Comparison of ENCODE assay signal across 1 cellular context in the genomic region with DNA sequence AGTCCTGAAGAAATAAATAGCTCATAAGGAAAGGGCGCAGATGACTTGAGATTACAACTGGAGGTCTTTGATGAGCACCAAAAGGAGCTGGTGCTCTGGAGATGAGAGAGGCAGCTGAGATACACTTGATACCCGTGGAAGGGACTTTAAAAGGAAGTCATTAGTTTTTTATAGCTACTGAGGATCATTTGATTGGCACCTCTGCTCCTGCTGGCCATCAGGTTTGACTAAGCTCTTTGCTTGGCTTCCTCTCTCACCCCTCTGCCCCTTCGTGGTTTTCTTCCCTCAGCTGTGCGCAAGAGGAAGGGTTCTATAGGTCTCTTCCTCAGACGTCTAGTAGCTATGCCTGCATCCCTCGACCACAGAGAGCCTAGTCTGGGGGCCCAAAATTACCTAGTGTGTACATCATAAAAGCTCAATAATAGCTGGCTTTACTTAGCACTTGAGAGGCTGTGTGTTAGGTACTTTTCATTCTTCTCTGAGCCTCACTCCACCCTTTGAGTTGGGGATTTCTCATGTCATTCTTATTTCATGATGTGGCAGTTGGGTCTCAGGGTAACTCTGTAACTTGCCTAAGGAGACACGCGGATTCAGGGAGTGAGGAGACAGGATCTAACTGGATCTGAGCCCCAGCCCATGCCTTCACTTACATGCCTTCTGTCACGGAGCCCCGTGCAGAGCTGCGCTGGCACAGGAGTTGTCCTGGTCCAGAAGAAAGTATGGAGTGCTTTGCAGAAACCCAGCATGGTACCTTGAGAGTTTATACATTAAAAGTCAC.
TF ChIP-seq lines count a peak whose summit lies in the region.

No MANE protein-coding gene starts in this region.

TF ChIP-seq in SK-N-SH, 30 proteins besides CTCF, POLR2A, EP300 and RAD21:
- TF ChIP-seq, protein P1, sequence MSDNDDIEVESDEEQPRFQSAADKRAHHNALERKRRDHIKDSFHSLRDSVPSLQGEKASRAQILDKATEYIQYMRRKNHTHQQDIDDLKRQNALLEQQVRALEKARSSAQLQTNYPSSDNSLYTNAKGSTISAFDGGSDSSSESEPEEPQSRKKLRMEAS (IDR thresholded peaks at IDR 0.05; ENCODE audit: low read depth) = no peak
- TF ChIP-seq, protein P2, sequence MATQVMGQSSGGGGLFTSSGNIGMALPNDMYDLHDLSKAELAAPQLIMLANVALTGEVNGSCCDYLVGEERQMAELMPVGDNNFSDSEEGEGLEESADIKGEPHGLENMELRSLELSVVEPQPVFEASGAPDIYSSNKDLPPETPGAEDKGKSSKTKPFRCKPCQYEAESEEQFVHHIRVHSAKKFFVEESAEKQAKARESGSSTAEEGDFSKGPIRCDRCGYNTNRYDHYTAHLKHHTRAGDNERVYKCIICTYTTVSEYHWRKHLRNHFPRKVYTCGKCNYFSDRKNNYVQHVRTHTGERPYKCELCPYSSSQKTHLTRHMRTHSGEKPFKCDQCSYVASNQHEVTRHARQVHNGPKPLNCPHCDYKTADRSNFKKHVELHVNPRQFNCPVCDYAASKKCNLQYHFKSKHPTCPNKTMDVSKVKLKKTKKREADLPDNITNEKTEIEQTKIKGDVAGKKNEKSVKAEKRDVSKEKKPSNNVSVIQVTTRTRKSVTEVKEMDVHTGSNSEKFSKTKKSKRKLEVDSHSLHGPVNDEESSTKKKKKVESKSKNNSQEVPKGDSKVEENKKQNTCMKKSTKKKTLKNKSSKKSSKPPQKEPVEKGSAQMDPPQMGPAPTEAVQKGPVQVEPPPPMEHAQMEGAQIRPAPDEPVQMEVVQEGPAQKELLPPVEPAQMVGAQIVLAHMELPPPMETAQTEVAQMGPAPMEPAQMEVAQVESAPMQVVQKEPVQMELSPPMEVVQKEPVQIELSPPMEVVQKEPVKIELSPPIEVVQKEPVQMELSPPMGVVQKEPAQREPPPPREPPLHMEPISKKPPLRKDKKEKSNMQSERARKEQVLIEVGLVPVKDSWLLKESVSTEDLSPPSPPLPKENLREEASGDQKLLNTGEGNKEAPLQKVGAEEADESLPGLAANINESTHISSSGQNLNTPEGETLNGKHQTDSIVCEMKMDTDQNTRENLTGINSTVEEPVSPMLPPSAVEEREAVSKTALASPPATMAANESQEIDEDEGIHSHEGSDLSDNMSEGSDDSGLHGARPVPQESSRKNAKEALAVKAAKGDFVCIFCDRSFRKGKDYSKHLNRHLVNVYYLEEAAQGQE (IDR thresholded peaks at IDR 0.05; ENCODE audit: low read depth, low read length) = no peak
- TF ChIP-seq TAF1 (IDR thresholded peaks at IDR 0.05; ENCODE audit: borderline replicate concordance, low read depth, low read length) (no peak), EZH2phosphoT487 (IDR thresholded peaks at IDR 0.05; ENCODE audit: borderline replicate concordance, low read depth) (no peak), RXRA (IDR thresholded peaks at IDR 0.05; ENCODE audit: borderline replicate concordance, low read depth) (no peak), MXI1 (IDR thresholded peaks at IDR 0.05; ENCODE audit: low read depth, low read length) (no peak), YY1 (IDR thresholded peaks at IDR 0.05; ENCODE audit: low read depth) (no peak), FOSL2 (IDR thresholded peaks at IDR 0.05; ENCODE audit: borderline replicate concordance, low read depth) (no peak), POLR2AphosphoS5 (IDR thresholded peaks at IDR 0.05; ENCODE audit: low read depth, low read length) (no peak), ELF1 (IDR thresholded peaks at IDR 0.05) (no peak)
TF ChIP-seq in SK-N-SH: peak in this region for 0.
